8 cellular contexts compared by ENCODE assay signal in the genomic region with DNA sequence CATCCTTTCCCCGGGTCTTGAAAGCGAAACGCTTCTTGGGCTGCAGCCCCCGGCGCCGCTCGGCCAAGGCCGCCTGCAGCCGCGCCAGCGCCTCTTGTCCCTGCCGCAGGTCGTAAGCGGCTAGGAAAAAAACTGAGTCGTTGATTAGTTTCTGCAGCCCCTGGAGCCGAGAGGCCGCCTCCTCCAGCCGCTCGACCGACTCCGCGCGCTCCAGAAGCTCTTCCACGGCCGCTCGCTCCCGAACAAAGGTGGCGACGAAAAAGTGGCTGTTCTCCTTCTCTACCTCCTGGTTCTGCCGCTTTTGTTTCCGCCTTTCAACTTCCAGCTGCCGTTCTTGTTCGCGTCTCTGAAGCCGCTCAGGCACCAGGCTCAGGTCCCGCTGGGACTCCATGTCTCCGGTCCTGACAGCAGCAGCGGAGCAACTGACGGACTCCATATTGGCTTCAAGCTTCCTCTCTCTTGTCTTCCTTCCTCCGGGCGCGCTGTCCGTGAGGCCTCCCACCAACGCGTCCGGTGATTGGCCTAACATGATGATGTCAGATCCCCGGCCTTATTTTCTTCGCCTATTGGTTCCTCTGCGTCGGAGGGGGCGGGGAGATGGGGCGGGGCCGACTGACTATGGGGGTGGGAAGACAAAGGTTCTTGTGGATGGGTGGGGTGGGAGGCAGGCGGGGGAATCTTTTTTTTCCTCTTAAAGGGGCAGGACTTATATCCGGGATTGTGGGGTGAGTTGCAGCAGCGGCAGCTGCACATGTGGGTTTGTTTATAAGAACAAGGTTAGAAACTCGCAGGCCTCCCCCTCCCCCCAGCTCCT. TPM values are rescaled to one million over a fixed set of nuclear protein-coding genes. Genes with fewer than 3 reads are reported as not detected.
DNase-seq lines count a peak whose midpoint lies in the region; ATAC-seq and TF ChIP-seq lines count a peak whose summit lies in the region.

A gene with protein sequence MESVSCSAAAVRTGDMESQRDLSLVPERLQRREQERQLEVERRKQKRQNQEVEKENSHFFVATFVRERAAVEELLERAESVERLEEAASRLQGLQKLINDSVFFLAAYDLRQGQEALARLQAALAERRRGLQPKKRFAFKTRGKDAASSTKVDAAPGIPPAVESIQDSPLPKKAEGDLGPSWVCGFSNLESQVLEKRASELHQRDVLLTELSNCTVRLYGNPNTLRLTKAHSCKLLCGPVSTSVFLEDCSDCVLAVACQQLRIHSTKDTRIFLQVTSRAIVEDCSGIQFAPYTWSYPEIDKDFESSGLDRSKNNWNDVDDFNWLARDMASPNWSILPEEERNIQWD (minus strand): TSS at position 466 of the 814 bp plus-strand sequence. CDS start 30 bp downstream, at position 436.

- in situ Hi-C loops in astrocyte of the spinal cord (cut with HindIII; ENCODE audit: low sequenced_read_pairs) = no loop called here

- no peaks in the 10 kb centered on the region for H3K27me3 ChIP-seq in aorta (ENCODE audit: control insufficient read depth in 1 of 2, insufficient read depth in 2 of 2, low read length in 1 of 2)

- H3K36me3 ChIP-seq in aorta (ENCODE audit: control insufficient read depth in 1 of 2, insufficient read depth in 2 of 2, low read length in 1 of 2) = no peaks in the 10 kb centered on the region

- intact Hi-C loops in aorta (cut with DNase I) = loop anchor here (2.0 to 5.0 kb wide), 2 partner anchors 37 to 131 kb away; a partner anchor contains a TSS

- DNase-seq in NCI-H2081 (lab: John Stamatoyannopoulos, UW) (peak; percentile 97 to 98), T-helper 9 cell (peak; percentile 89), astrocyte of the spinal cord (ENCODE audit: low read depth, low spot score) (peak; percentile 99), hippocampal formation (lab: John Stamatoyannopoulos, UW) (peak; percentile 98 to 99), renal cortical epithelial cell (ENCODE audit: low read depth) (peak; percentile 96), aorta (peak; percentile 97)

- H3K4me1 ChIP-seq in aorta (ENCODE audit: control insufficient read depth in 1 of 2, insufficient read depth in 2 of 2, low read length in 2 of 2) = peaks cover 0 to 3% of the 10 kb centered on the region in 2 donors

- peak within 1 kb of the TSS; percentile 37 to 86 for H3K27ac ChIP-seq in aorta (ENCODE audit: low read depth in 1 of 2, low read length in 2 of 2)

- WGBS in aorta, 2 donors = 0% methylated on average over 57 of the region's 57 CpGs

- no peak for TF ChIP-seq CTCF in astrocyte of the spinal cord (IDR thresholded peaks at IDR 0.05; ENCODE audit: low read depth, low read length)

- peak within 1 kb of the TSS; percentile 92 for H3K4me3 ChIP-seq in astrocyte of the spinal cord (ENCODE audit: low read depth, low read length)
- H3K4me3 ChIP-seq in aorta (ENCODE audit: low read length in 2 of 2) = peak within 1 kb of the TSS; percentile 51 to 83

- no peaks in the 10 kb centered on the region for H3K9me3 ChIP-seq in aorta (ENCODE audit: control insufficient read depth, low read length)

- ATAC-seq in GM18517 (IDR thresholded peaks at IDR 0.05; ENCODE audit: unreplicated experiment) (peak; percentile 66), HG03025 (IDR thresholded peaks at IDR 0.05; ENCODE audit: low FRiP score, unreplicated experiment) (peak; percentile 58), aorta (ENCODE audit: low FRiP score) (peak; percentile 96)

RNA-seq across cellular contexts. Expression of the gene that starts here (rescaled TPM):
- 37.7 and 59.6 TPM in 2 replicates for total RNA-seq in renal cortical epithelial cell
- total RNA-seq in aorta = 10 to 100 TPM; 16.1 to 16.8 TPM
- polyA plus RNA-seq in aorta = 10 to 100 TPM; 14.4 to 33.1 TPM

Comparison
In these comparisons a context has a peak if more than half of its experiments do, and no peak if none do; other contexts are left out.
1. Peak in every context shown above with its lines: DNase-seq, ATAC-seq, H3K4me3 ChIP-seq and H3K27ac ChIP-seq.